In the genomic region with DNA sequence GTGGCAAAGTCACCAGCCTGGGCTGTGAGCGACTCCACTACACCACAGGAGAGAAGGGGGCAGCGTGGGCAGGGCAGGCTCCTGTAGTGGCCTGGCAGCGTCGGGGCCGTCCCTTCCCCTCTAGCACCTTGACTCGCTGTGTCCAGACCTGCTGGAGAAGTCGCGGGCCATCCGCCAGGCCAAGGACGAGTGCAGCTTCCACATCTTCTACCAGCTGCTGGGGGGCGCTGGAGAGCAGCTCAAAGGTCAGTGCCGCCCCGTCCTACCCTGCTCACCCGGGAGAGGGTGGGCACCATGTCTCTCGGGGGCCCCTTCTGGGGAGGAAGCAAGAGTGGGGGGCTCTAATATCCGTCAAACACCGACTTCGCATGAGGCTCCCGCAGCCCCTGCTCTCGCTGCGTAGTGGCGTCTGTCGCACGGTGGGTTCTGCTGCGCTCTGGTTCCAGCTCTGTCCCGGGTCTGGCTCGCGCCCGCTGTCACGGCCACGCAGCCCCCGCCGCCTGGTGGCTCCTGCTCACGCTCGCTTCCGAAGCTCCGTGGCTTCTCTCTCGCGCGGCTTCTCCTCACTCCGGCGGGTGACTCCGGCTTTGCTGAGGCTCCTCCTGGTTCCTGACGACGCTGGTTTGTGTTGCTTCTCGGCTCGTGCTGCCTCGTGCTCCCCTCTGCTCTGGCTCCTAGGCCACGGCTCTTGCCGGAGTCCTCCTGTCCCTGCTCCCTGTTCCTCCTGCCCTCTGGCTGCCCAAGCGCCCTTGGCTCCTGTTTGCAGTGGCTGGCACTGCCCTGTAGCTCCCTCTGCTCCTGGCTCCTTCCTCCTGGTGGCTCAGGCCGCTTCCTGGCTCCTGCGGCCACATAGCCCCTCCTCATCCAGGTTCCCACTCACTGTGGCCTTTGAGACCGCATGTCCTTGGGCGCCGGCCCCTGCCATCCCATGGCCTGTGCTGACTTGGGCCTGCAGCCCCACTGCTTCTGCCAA, we compare ENCODE assay signal across 1 cellular context.
TF ChIP-seq lines count a peak whose summit lies in the region.

No MANE protein-coding gene starts in this region.

TF ChIP-seq in HepG2, 621 proteins besides CTCF, POLR2A, EP300 and RAD21:
- TF ChIP-seq, protein P1, sequence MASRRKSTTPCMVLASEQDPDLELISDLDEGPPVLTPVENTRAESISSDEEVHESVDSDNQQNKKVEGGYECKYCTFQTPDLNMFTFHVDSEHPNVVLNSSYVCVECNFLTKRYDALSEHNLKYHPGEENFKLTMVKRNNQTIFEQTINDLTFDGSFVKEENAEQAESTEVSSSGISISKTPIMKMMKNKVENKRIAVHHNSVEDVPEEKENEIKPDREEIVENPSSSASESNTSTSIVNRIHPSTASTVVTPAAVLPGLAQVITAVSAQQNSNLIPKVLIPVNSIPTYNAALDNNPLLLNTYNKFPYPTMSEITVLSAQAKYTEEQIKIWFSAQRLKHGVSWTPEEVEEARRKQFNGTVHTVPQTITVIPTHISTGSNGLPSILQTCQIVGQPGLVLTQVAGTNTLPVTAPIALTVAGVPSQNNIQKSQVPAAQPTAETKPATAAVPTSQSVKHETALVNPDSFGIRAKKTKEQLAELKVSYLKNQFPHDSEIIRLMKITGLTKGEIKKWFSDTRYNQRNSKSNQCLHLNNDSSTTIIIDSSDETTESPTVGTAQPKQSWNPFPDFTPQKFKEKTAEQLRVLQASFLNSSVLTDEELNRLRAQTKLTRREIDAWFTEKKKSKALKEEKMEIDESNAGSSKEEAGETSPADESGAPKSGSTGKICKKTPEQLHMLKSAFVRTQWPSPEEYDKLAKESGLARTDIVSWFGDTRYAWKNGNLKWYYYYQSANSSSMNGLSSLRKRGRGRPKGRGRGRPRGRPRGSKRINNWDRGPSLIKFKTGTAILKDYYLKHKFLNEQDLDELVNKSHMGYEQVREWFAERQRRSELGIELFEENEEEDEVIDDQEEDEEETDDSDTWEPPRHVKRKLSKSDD (CRISPR knock-in tag; IDR thresholded peaks at IDR 0.05; ENCODE audit: low read depth), result 0 out of 2 replicates have a peak, but pooled peaks have one; percentile 17
- TF ChIP-seq NFE2 (CRISPR knock-in tag; IDR thresholded peaks at IDR 0.05), result no peak
- no peak for TF ChIP-seq CHD2 (IDR thresholded peaks at IDR 0.05; ENCODE audit: low read depth, low read length)
- TF ChIP-seq HOXA3 (CRISPR knock-in tag; IDR thresholded peaks at IDR 0.05), result 0 out of 2 replicates have a peak, but pooled peaks have one; percentile 29
- TF ChIP-seq ZBTB33 (CRISPR knock-in tag; IDR thresholded peaks at IDR 0.05), result peak; percentile 99
- TF ChIP-seq HNRNPL (IDR thresholded peaks at IDR 0.05; ENCODE audit: low read depth, low read length), result peak; percentile 58; the same call in 1 of the 2 replicates
- no peak for TF ChIP-seq ZBTB46 (CRISPR knock-in tag; IDR thresholded peaks at IDR 0.05; ENCODE audit: borderline replicate concordance)
- peak; percentile 60 for TF ChIP-seq HNF4A (CRISPR knock-in tag; IDR thresholded peaks at IDR 0.05)
- TF ChIP-seq ZNF232 (CRISPR knock-in tag; IDR thresholded peaks at IDR 0.05; ENCODE audit: borderline replicate concordance), result no peak
- TF ChIP-seq KLF12 (CRISPR knock-in tag; IDR thresholded peaks at IDR 0.05; ENCODE audit: borderline replicate concordance), result no peak
- TF ChIP-seq, protein P2, sequence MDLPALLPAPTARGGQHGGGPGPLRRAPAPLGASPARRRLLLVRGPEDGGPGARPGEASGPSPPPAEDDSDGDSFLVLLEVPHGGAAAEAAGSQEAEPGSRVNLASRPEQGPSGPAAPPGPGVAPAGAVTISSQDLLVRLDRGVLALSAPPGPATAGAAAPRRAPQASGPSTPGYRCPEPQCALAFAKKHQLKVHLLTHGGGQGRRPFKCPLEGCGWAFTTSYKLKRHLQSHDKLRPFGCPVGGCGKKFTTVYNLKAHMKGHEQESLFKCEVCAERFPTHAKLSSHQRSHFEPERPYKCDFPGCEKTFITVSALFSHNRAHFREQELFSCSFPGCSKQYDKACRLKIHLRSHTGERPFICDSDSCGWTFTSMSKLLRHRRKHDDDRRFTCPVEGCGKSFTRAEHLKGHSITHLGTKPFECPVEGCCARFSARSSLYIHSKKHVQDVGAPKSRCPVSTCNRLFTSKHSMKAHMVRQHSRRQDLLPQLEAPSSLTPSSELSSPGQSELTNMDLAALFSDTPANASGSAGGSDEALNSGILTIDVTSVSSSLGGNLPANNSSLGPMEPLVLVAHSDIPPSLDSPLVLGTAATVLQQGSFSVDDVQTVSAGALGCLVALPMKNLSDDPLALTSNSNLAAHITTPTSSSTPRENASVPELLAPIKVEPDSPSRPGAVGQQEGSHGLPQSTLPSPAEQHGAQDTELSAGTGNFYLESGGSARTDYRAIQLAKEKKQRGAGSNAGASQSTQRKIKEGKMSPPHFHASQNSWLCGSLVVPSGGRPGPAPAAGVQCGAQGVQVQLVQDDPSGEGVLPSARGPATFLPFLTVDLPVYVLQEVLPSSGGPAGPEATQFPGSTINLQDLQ (CRISPR knock-in tag; IDR thresholded peaks at IDR 0.05), result no peak
- TF ChIP-seq ZNF138 (CRISPR knock-in tag; IDR thresholded peaks at IDR 0.05; ENCODE audit: low read depth), result no peak
- TF ChIP-seq ATF4 (CRISPR knock-in tag; IDR thresholded peaks at IDR 0.05), result no peak
- TF ChIP-seq ZNF839 (CRISPR knock-in tag; IDR thresholded peaks at IDR 0.05; ENCODE audit: borderline replicate concordance), result no peak
- TF ChIP-seq TGIF2 (CRISPR knock-in tag; IDR thresholded peaks at IDR 0.05), result no peak
- TF ChIP-seq ZBTB38 (CRISPR knock-in tag; IDR thresholded peaks at IDR 0.05), result peak; percentile 51
- TF ChIP-seq ZMYM3 (CRISPR knock-in tag; IDR thresholded peaks at IDR 0.05), result no peak
- peak; percentile 50; the same call in 1 of the 2 replicates for TF ChIP-seq HNF4G (IDR thresholded peaks at IDR 0.05; ENCODE audit: borderline replicate concordance, low read depth, low read length)
- no peak for TF ChIP-seq HNF4G (CRISPR knock-in tag; IDR thresholded peaks at IDR 0.05; ENCODE audit: borderline replicate concordance, low read depth)
- no peak for TF ChIP-seq ZNF326 (CRISPR knock-in tag; IDR thresholded peaks at IDR 0.05; ENCODE audit: borderline replicate concordance)
- peak; percentile 45 for TF ChIP-seq AGO2 (optimal IDR thresholded peaks at IDR 0.05; ENCODE audit: low read depth, low read length)
- TF ChIP-seq TCF7L2 (IDR thresholded peaks at IDR 0.05; ENCODE audit: low read depth, low read length), result no peak
- TF ChIP-seq KDM5B (CRISPR knock-in tag; IDR thresholded peaks at IDR 0.05; ENCODE audit: borderline replicate concordance), result peak; percentile 2; the same call in 1 of the 2 replicates
